In the genomic region with DNA sequence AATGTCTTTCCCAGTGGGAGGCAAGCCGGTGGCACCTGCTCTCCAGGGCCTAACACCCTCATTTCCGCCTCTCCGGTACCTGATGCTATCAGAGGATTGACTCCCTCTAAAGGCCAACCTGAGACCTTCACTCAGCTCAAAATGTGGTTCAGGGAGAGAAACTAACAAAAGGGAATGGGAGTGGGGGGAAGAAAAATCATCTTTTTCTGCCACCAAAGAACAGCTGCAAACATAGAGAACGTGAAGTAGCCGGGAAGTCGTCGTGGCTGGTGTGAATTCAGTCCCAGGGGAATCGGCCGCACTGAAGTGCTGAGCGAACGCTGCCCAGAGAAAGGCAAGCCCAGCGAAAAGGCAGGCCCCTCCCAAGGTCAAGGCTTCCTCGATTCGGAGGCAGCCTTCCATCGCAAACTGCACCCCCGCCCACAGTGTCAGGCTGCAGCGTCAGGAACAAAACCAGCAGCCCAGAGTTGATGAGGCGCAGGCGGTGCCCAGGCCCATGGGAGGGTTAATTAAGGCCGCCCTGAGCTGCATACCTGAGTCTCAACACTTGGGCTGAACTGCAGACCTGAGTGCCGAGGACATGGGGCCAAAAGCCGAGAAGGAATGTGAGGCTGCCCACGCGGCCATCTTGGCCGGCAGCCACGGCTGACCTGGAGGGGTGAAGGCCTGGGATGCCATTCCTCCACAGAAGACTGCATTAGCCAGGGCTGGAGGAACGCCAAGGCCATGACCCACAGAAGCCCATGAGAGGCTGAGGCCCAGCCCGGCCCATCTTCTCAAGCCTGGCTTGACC, we compare ENCODE assay signal across 1 cellular context.
A peak's percentile ranks its signal among the peaks of the same experiment; 100 is the strongest.
TF ChIP-seq lines count a peak whose summit lies in the region.

No MANE protein-coding gene starts in this region.

TF ChIP-seq in HepG2, 621 proteins besides CTCF, POLR2A, EP300 and RAD21 (continued from another document):
- TF ChIP-seq ZNF292 (CRISPR knock-in tag; IDR thresholded peaks at IDR 0.05; ENCODE audit: borderline replicate concordance, low read depth) (0 out of 2 replicates have a peak, but pooled peaks have one; percentile 24), ISL2 (CRISPR knock-in tag; IDR thresholded peaks at IDR 0.05) (no peak), NCOA1 (CRISPR knock-in tag; IDR thresholded peaks at IDR 0.05) (no peak), ZNF782 (CRISPR knock-in tag; IDR thresholded peaks at IDR 0.05; ENCODE audit: borderline replicate concordance) (no peak), SNRNP70 (IDR thresholded peaks at IDR 0.05; ENCODE audit: low read depth, low read length) (no peak), STAG1 (CRISPR knock-in tag; IDR thresholded peaks at IDR 0.05) (peak; percentile 60), ZNF124 (CRISPR knock-in tag; IDR thresholded peaks at IDR 0.05) (no peak)
- TF ChIP-seq, protein P1, sequence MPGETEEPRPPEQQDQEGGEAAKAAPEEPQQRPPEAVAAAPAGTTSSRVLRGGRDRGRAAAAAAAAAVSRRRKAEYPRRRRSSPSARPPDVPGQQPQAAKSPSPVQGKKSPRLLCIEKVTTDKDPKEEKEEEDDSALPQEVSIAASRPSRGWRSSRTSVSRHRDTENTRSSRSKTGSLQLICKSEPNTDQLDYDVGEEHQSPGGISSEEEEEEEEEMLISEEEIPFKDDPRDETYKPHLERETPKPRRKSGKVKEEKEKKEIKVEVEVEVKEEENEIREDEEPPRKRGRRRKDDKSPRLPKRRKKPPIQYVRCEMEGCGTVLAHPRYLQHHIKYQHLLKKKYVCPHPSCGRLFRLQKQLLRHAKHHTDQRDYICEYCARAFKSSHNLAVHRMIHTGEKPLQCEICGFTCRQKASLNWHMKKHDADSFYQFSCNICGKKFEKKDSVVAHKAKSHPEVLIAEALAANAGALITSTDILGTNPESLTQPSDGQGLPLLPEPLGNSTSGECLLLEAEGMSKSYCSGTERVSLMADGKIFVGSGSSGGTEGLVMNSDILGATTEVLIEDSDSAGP (CRISPR knock-in tag; IDR thresholded peaks at IDR 0.05; ENCODE audit: borderline replicate concordance), result peak; percentile 16; the same call in 1 of the 2 replicates
- TF ChIP-seq, protein P2, sequence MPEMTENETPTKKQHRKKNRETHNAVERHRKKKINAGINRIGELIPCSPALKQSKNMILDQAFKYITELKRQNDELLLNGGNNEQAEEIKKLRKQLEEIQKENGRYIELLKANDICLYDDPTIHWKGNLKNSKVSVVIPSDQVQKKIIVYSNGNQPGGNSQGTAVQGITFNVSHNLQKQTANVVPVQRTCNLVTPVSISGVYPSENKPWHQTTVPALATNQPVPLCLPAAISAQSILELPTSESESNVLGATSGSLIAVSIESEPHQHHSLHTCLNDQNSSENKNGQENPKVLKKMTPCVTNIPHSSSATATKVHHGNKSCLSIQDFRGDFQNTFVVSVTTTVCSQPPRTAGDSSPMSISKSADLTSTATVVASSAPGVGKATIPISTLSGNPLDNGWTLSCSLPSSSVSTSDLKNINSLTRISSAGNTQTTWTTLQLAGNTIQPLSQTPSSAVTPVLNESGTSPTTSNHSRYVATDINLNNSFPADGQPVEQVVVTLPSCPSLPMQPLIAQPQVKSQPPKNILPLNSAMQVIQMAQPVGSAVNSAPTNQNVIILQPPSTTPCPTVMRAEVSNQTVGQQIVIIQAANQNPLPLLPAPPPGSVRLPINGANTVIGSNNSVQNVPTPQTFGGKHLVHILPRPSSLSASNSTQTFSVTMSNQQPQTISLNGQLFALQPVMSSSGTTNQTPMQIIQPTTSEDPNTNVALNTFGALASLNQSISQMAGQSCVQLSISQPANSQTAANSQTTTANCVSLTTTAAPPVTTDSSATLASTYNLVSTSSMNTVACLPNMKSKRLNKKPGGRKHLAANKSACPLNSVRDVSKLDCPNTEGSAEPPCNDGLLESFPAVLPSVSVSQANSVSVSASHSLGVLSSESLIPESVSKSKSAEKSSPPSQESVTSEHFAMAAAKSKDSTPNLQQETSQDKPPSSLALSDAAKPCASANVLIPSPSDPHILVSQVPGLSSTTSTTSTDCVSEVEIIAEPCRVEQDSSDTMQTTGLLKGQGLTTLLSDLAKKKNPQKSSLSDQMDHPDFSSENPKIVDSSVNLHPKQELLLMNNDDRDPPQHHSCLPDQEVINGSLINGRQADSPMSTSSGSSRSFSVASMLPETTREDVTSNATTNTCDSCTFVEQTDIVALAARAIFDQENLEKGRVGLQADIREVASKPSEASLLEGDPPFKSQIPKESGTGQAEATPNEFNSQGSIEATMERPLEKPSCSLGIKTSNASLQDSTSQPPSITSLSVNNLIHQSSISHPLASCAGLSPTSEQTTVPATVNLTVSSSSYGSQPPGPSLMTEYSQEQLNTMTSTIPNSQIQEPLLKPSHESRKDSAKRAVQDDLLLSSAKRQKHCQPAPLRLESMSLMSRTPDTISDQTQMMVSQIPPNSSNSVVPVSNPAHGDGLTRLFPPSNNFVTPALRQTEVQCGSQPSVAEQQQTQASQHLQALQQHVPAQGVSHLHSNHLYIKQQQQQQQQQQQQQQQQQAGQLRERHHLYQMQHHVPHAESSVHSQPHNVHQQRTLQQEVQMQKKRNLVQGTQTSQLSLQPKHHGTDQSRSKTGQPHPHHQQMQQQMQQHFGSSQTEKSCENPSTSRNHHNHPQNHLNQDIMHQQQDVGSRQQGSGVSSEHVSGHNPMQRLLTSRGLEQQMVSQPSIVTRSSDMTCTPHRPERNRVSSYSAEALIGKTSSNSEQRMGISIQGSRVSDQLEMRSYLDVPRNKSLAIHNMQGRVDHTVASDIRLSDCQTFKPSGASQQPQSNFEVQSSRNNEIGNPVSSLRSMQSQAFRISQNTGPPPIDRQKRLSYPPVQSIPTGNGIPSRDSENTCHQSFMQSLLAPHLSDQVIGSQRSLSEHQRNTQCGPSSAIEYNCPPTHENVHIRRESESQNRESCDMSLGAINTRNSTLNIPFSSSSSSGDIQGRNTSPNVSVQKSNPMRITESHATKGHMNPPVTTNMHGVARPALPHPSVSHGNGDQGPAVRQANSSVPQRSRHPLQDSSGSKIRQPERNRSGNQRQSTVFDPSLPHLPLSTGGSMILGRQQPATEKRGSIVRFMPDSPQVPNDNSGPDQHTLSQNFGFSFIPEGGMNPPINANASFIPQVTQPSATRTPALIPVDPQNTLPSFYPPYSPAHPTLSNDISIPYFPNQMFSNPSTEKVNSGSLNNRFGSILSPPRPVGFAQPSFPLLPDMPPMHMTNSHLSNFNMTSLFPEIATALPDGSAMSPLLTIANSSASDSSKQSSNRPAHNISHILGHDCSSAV (CRISPR knock-in tag; IDR thresholded peaks at IDR 0.05; ENCODE audit: borderline replicate concordance), result no peak
- TF ChIP-seq, protein P3, sequence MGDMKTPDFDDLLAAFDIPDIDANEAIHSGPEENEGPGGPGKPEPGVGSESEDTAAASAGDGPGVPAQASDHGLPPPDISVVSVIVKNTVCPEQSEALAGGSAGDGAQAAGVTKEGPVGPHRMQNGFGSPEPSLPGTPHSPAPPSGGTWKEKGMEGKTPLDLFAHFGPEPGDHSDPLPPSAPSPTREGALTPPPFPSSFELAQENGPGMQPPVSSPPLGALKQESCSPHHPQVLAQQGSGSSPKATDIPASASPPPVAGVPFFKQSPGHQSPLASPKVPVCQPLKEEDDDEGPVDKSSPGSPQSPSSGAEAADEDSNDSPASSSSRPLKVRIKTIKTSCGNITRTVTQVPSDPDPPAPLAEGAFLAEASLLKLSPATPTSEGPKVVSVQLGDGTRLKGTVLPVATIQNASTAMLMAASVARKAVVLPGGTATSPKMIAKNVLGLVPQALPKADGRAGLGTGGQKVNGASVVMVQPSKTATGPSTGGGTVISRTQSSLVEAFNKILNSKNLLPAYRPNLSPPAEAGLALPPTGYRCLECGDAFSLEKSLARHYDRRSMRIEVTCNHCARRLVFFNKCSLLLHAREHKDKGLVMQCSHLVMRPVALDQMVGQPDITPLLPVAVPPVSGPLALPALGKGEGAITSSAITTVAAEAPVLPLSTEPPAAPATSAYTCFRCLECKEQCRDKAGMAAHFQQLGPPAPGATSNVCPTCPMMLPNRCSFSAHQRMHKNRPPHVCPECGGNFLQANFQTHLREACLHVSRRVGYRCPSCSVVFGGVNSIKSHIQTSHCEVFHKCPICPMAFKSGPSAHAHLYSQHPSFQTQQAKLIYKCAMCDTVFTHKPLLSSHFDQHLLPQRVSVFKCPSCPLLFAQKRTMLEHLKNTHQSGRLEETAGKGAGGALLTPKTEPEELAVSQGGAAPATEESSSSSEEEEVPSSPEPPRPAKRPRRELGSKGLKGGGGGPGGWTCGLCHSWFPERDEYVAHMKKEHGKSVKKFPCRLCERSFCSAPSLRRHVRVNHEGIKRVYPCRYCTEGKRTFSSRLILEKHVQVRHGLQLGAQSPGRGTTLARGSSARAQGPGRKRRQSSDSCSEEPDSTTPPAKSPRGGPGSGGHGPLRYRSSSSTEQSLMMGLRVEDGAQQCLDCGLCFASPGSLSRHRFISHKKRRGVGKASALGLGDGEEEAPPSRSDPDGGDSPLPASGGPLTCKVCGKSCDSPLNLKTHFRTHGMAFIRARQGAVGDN (CRISPR knock-in tag; IDR thresholded peaks at IDR 0.05), result peak; percentile 41
